Comparison of ENCODE assay signal across 16 cellular contexts in the genomic region with DNA sequence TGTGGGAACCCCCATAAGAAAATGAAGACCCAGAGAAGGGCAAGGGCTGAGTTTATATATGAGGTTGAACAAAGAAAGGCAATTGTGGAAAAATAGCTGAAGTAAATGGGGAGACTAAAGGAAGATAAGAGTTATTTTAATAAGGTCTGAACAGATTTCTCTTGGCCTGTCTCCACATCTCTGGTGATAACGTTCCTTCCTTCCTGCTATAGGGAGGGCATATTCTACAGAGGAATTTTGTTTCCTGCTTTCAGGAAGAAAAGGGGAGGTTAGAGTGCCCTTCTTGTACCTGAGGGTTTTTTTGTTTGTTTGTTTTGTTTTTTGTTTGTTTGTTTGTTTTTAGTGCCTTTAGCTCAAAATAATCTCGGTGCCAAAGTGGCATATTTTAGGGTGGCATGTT. TPM values are rescaled to one million over a fixed set of nuclear protein-coding genes. Genes with fewer than 3 reads are reported as not detected.
DNase-seq lines count a peak whose midpoint lies in the region; ATAC-seq and TF ChIP-seq lines count a peak whose summit lies in the region.
"Had no signal": no experiment of that assay in that cellular context is flagged by ENCODE, and none has a peak within 500 bp of the region (broad histone marks: within the 10 kb centered on the region; RNA-seq: fewer than 3 reads in every experiment).

No MANE protein-coding gene starts in this region.

- peaks cover 16% of the 10 kb centered on the region for H3K4me1 ChIP-seq in IMR-90 (ENCODE audit: control insufficient read depth, insufficient read depth, low read length)
- peaks cover 0 to 6% of the 10 kb centered on the region in 2 donors for H3K4me1 ChIP-seq in aorta (ENCODE audit: control insufficient read depth in 1 of 2, insufficient read depth in 2 of 2, low read length in 2 of 2)
- H3K4me1 ChIP-seq: BE2C had no signal

- no peak overlapping the region for H2AK9ac ChIP-seq in IMR-90 (replicated peaks; ENCODE audit: low read depth, low read length, poor library complexity)

- H3K79me1 ChIP-seq in IMR-90 (ENCODE audit: low read depth in 1 of 2, low read length in 2 of 2): no peaks in the 10 kb centered on the region

- H3K9me3 Mint-ChIP-seq in neural crest cell: no peaks in the 10 kb centered on the region
- H3K9me3 Mint-ChIP-seq: CD4-positive, alpha-beta memory T cell had no signal

- no peaks in the 10 kb centered on the region for H4K20me1 ChIP-seq in IMR-90 (ENCODE audit: insufficient read depth, low read length)

- no peak overlapping the region for H2AFZ ChIP-seq in IMR-90 (replicated peaks; ENCODE audit: low read length, poor library complexity)

- CTCF ChIA-PET in IMR-90 (lab: Yijun Ruan, JAX): interaction anchor here (0.8 to 1.3 kb wide), 3 partner anchors 9 to 236 kb away, joined by 3 to 4 read pairs (median 3); no protein-coding TSS in a partner anchor

- peaks cover 15% of the 10 kb centered on the region for H3K4me1 Mint-ChIP-seq in neural crest cell

- H2BK20ac ChIP-seq in IMR-90 (ENCODE audit: low read depth, low read length): peak overlapping the region; percentile 50

- no peaks in the 10 kb centered on the region for H3K27me3 Mint-ChIP-seq in neural crest cell (ENCODE audit: low read depth)

- peak overlapping the region; percentile 34; the same call in 1 of the 2 replicates for H4K91ac ChIP-seq in IMR-90 (ENCODE audit: insufficient read depth, low read depth, low read length)

- H3K4me2 ChIP-seq in IMR-90 (ENCODE audit: low read depth, low read length): no peak overlapping the region
- H3K4me2 ChIP-seq: A549 had no signal

- TF ChIP-seq POLR2A in IMR-90 (IDR thresholded peaks at IDR 0.05; ENCODE audit: low read depth, low read length): no peak

- H2BK15ac ChIP-seq in IMR-90 (ENCODE audit: low read depth, low read length): 0 out of 3 replicates have a peak overlapping the region, but pooled peaks have one; percentile 45

- H3K56ac ChIP-seq in IMR-90 (ENCODE audit: extremely low read depth, insufficient read depth, low read length): no peak overlapping the region

- TF ChIP-seq RAD21 in IMR-90 (IDR thresholded peaks at IDR 0.05; ENCODE audit: low read length): no peak

- WGBS in IMR-90 (ENCODE audit: extremely low coverage in 2 of 2, insufficient read length in 1 of 2), 2 experiments: no CpG with 5 or more reads among the region's 2 CpGs
- WGBS in aorta, 2 donors: 0 to 6% methylated on average over 2 of the region's 2 CpGs

- H4K8ac ChIP-seq in IMR-90 (ENCODE audit: low read depth in 2 of 2, low read length in 2 of 2): peak overlapping the region; percentile 17 to 68; a peak in 1 of 4 replicates

- DNase-seq in IMR-90: no peak
- DNase-seq in coronary artery (ENCODE audit: low spot score): no peak
- DNase-seq in neural crest cell (ENCODE audit: low read depth, low spot score): no peak
- no peak for DNase-seq in aorta
- DNase-seq in NCI-H510A treated with DMSO at 0.1 percent for 48 hours (lab: John Stamatoyannopoulos, UW): no peak
- DNase-seq in A172 (ENCODE audit: low spot score): no peak
- DNase-seq: BE2C; CD4-positive, alpha-beta memory T cell; DMS79; GOT3; H9 had no signal

- H3K36me3 Mint-ChIP-seq in neural crest cell (ENCODE audit: low read depth): no peaks in the 10 kb centered on the region
- H3K36me3 Mint-ChIP-seq: CD4-positive, alpha-beta memory T cell had no signal

- dilution Hi-C loops in IMR-90 (cut with HindIII; ENCODE audit: low sequenced_read_pairs, unreplicated experiment): no loop called here

- TF ChIP-seq CTCF in IMR-90 (conservative IDR thresholded peaks at IDR 0.05; ENCODE audit: low read depth, low read length) (no peak), coronary artery (IDR thresholded peaks at IDR 0.05) (no peak), neural crest cell (conservative IDR thresholded peaks at IDR 0.05) (no peak)

- H2BK120ac ChIP-seq in IMR-90 (ENCODE audit: low read depth, low read length): peak overlapping the region; percentile 70; the same call in 1 of the 2 replicates

- peak overlapping the region; percentile 51; the same call in 1 of the 2 replicates for H3K14ac ChIP-seq in IMR-90 (replicated peaks; ENCODE audit: low read depth, low read length)

- no peaks in the 10 kb centered on the region for H3K9me3 ChIP-seq in IMR-90 (ENCODE audit: control insufficient read depth, insufficient read depth, low read length)
- H3K9me3 ChIP-seq in aorta (ENCODE audit: control insufficient read depth, low read length): no peaks in the 10 kb centered on the region
- H3K9me3 ChIP-seq: A549, BE2C had no signal

- in situ Hi-C loops in IMR-90 (cut with MboI; ENCODE audit: low sequenced_read_pairs): no loop called here

- peak overlapping the region; percentile 35; the same call in 1 of the 2 replicates for H2AK5ac ChIP-seq in IMR-90 (ENCODE audit: low read depth, low read length)

- POLR2A ChIA-PET in IMR-90 (lab: Charles Lee; ENCODE audit: unreplicated experiment): no interaction called here

- H3K4me3 Mint-ChIP-seq in neural crest cell: no peak overlapping the region
- H3K4me3 Mint-ChIP-seq: CD4-positive, alpha-beta memory T cell; H9 had no signal

- H3K9me1 ChIP-seq in IMR-90 (ENCODE audit: insufficient read depth, low read length): peaks cover 9% of the 10 kb centered on the region

- H3K23ac ChIP-seq in IMR-90 (ENCODE audit: low read depth, low read length): no peak overlapping the region; the same call in 1 of the 2 replicates

- H3K9ac ChIP-seq in IMR-90 (ENCODE audit: low read depth, low read length): no peak overlapping the region

- H3K4ac ChIP-seq in IMR-90 (ENCODE audit: low read depth, low read length): peak overlapping the region; percentile 59; the same call in 1 of the 2 replicates

- no TSS peak for BruUV-seq in IMR-90 (replicated peaks; lab: Mats Ljungman, UMichigan)

- H3K27me3 ChIP-seq in IMR-90 (ENCODE audit: control insufficient read depth, insufficient read depth, low read length) (no peaks in the 10 kb centered on the region), aorta (ENCODE audit: control insufficient read depth in 1 of 2, insufficient read depth in 2 of 2, low read length in 1 of 2) (no peaks in the 10 kb centered on the region)
- H3K27me3 ChIP-seq: BE2C had no signal

- peak overlapping the region; percentile 32 for H3K27ac Mint-ChIP-seq in neural crest cell (ENCODE audit: unreplicated experiment)
- H3K27ac Mint-ChIP-seq: CD4-positive, alpha-beta memory T cell had no signal

- peak overlapping the region; percentile 24; the same call in 1 of the 2 replicates for H4K5ac ChIP-seq in IMR-90 (ENCODE audit: low read depth, low read length)

- H3K27ac ChIP-seq in IMR-90 (ENCODE audit: insufficient read depth, low read length): no peak overlapping the region
- H3K27ac ChIP-seq in coronary artery: peak overlapping the region; percentile 70 to 82
- H3K27ac ChIP-seq in aorta (ENCODE audit: low read depth in 1 of 2, low read length in 2 of 2): peak overlapping the region; percentile 61 to 79
- H3K27ac ChIP-seq: A549, C4-2B, HL-60 had no signal

- H3K18ac ChIP-seq in IMR-90 (ENCODE audit: low read depth, low read length): peak overlapping the region; percentile 42; the same call in 1 of the 2 replicates

- ATAC-seq in IMR-90 (ENCODE audit: low read depth): no peak
- no peak for ATAC-seq in aorta (ENCODE audit: low FRiP score)
- ATAC-seq in HG03280 (IDR thresholded peaks at IDR 0.05; ENCODE audit: unreplicated experiment): no peak
- ATAC-seq: A549 had no signal

- H2BK5ac ChIP-seq in IMR-90 (ENCODE audit: low read depth, low read length, poor library complexity, severe bottlenecking): peak overlapping the region; percentile 9

- H3K36me3 ChIP-seq in IMR-90 (ENCODE audit: control insufficient read depth, insufficient read depth, low read length) (no peaks in the 10 kb centered on the region), aorta (ENCODE audit: control insufficient read depth in 1 of 2, insufficient read depth in 2 of 2, low read length in 1 of 2) (no peaks in the 10 kb centered on the region)
- H3K36me3 ChIP-seq: BE2C had no signal

- intact Hi-C loops in IMR-90 (cut with micrococcal nuclease): no loop called here
- intact Hi-C loops in aorta (cut with DNase I): loop anchor here in 1 of 2 donors (10.0 kb wide), 1 partner anchor 92 kb away; no protein-coding TSS in a partner anchor

- H3K4me3 ChIP-seq in IMR-90 (ENCODE audit: insufficient read depth, low read depth, low read length) (no peak overlapping the region), coronary artery (no peak overlapping the region), aorta (ENCODE audit: low read length in 2 of 2) (no peak overlapping the region)
- H3K4me3 ChIP-seq: A549 had no signal

TF ChIP-seq in IMR-90, 13 proteins besides CTCF, POLR2A, EP300 and RAD21 (continues in another document):
- no peak for TF ChIP-seq BHLHE40 (IDR thresholded peaks at IDR 0.05; ENCODE audit: low read depth, low read length)
- no peak for TF ChIP-seq CHD1 (IDR thresholded peaks at IDR 0.05; ENCODE audit: low read depth, low read length)
- TF ChIP-seq CEBPB (IDR thresholded peaks at IDR 0.05; ENCODE audit: low read depth, low read length): no peak
- TF ChIP-seq, protein P1, sequence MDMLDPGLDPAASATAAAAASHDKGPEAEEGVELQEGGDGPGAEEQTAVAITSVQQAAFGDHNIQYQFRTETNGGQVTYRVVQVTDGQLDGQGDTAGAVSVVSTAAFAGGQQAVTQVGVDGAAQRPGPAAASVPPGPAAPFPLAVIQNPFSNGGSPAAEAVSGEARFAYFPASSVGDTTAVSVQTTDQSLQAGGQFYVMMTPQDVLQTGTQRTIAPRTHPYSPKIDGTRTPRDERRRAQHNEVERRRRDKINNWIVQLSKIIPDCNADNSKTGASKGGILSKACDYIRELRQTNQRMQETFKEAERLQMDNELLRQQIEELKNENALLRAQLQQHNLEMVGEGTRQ (IDR thresholded peaks at IDR 0.05; ENCODE audit: low read depth, low read length): no peak
- no peak for TF ChIP-seq FOS (IDR thresholded peaks at IDR 0.05; ENCODE audit: low read depth, low read length)
- TF ChIP-seq RCOR1 (IDR thresholded peaks at IDR 0.05; ENCODE audit: insufficient replicate concordance, low read length): no peak

RNA-seq across cellular contexts. Expression of a gene that starts 31.6 kb away (rescaled TPM):
- total RNA-seq in IMR-90 (2012; rRNA removed) (not detected in 2 replicates), neural crest cell (0.30 TPM in 1 of 2 replicates, not detected in the other), aorta (not detected)
- polyA plus RNA-seq in IMR-90 (2012; rRNA removed) (not detected in 2 replicates), aorta (not detected)
- not detected in 2 replicates for polyA plus RNA-seq in IMR-90 (2012; cell fraction: cytosol; rRNA removed)
- not detected in 2 replicates for polyA plus RNA-seq in IMR-90 (2012; cell fraction: nucleus; rRNA removed; ENCODE audit: low replicate concordance)
- not detected in 2 replicates for total RNA-seq in A172 (2014; rRNA removed; shearing (Covaris generic))
- total RNA-seq: CD4-positive, alpha-beta memory T cell; H9 had no signal
- polyA plus RNA-seq: A549; AG04450; CD4-positive, alpha-beta memory T cell had no signal

RNA-seq across cellular contexts. Expression of a gene that starts 47.2 kb away (rescaled TPM):
- total RNA-seq in IMR-90 (2012; rRNA removed) (21.1 and 27.2 TPM in 2 replicates), neural crest cell (38.7 and 39.9 TPM in 2 replicates), aorta (10 to 100 TPM; 12.6 to 14.6 TPM)
- polyA plus RNA-seq in IMR-90 (2012; rRNA removed) (26.9 and 32.5 TPM in 2 replicates), aorta (10 to 100 TPM in 1 of 2 donors, 1 to 10 TPM in 1; 8.4 to 11.4 TPM)
- polyA plus RNA-seq in IMR-90 (2012; cell fraction: cytosol; rRNA removed): 5.0 and 8.7 TPM in 2 replicates
- polyA plus RNA-seq in IMR-90 (2012; cell fraction: nucleus; rRNA removed; ENCODE audit: low replicate concordance): 2.2 and 15.2 TPM in 2 replicates
- 47.5 and 51.8 TPM in 2 replicates for total RNA-seq in A172 (2014; rRNA removed; shearing (Covaris generic))
